7 cellular contexts compared by ENCODE assay signal in genomic region chr10:88386204-88386877, GRCh38.
DNase-seq lines count a peak whose midpoint lies in the region; ATAC-seq, FAIRE-seq and TF ChIP-seq lines count a peak whose summit lies in the region.

No MANE protein-coding gene starts in this region.

- no peak for DNase-seq in RWPE2 (ENCODE audit: low spot score)
- no peak for DNase-seq in left ventricle myocardium superior
- no peak for DNase-seq in tibial artery
- DNase-seq in urothelium cell line (ENCODE audit: low spot score), result no peak
- no peak for DNase-seq in ureter (ENCODE audit: low spot score)

- no peaks in the 10 kb centered on the region for H3K36me3 ChIP-seq in RWPE2 (ENCODE audit: low read depth)
- no peaks in the 10 kb centered on the region for H3K36me3 ChIP-seq in tibial artery

- H3K9me3 ChIP-seq in RWPE2 (ENCODE audit: severe bottlenecking) (no peaks in the 10 kb centered on the region), tibial artery (no peaks in the 10 kb centered on the region)

- in situ Hi-C loops in GM18951 (cut with MboI; ENCODE audit: low sequenced_read_pairs, unreplicated experiment), result loop anchor here (10.0 kb wide), 1 partner anchor 522 kb away; the partner anchor contains the start of genes KLLN and PTEN

- no peak for FAIRE-seq in urothelium cell line (lab: Jason Lieb, UNC)

- H3K27ac ChIP-seq in RWPE2 (ENCODE audit: poor library complexity, severe bottlenecking), result peak overlapping the region; percentile 58
- H3K27ac ChIP-seq in tibial artery, result peak overlapping the region; percentile 74 to 76

- H3K4me3 ChIP-seq in RWPE2 (ENCODE audit: severe bottlenecking), result no peak overlapping the region
- peak overlapping the region; percentile 33 to 38 for H3K4me3 ChIP-seq in tibial artery

- H3K4me1 ChIP-seq in RWPE2 (ENCODE audit: insufficient read depth, poor library complexity, severe bottlenecking) (peaks cover 24% of the 10 kb centered on the region), tibial artery (peaks cover 0 to 24% (median 16%) of the 10 kb centered on the region in 4 donors)

- no peaks in the 10 kb centered on the region for H3K27me3 ChIP-seq in RWPE2 (ENCODE audit: insufficient read depth, poor library complexity, severe bottlenecking)
- H3K27me3 ChIP-seq in tibial artery, result no peaks in the 10 kb centered on the region

- intact Hi-C loops in left ventricle myocardium superior (cut with micrococcal nuclease) (loop anchor here (5.0 to 10.0 kb wide), 2 partner anchors 132 to 524 kb away; partner anchors contain the start of genes KLLN and PTEN), tibial artery (cut with DNase I; ENCODE audit: low total_unique reads) (loop anchor here (5.0 to 10.0 kb wide), 3 partner anchors 232 to 524 kb away; partner anchors contain the start of genes KLLN and PTEN)

- TF ChIP-seq CTCF in RWPE2 (IDR thresholded peaks at IDR 0.05; ENCODE audit: poor library complexity, severe bottlenecking) (no peak), tibial artery (IDR thresholded peaks at IDR 0.05) (no peak)

- TF ChIP-seq POLR2A in GM18951 (IDR thresholded peaks at IDR 0.05; ENCODE audit: extremely low read depth, insufficient read depth, insufficient read length), result peak; percentile 18

- peak; percentile 33 for ATAC-seq in HG02938 (IDR thresholded peaks at IDR 0.05; ENCODE audit: unreplicated experiment)
- ATAC-seq in RWPE2 (ENCODE audit: low read depth), result peak; percentile 18
- peak; percentile 26 for ATAC-seq in left ventricle myocardium superior
